In genomic region chr6:139370047-139370706, GRCh38 we compare ENCODE assay signal across 8 cellular contexts.
DNase-seq lines count a peak whose midpoint lies in the region; ATAC-seq lines count a peak whose summit lies in the region.

No MANE protein-coding gene starts in this region.

- H3K27ac Mint-ChIP-seq in central memory CD8-positive, alpha-beta T cell (ENCODE audit: low read depth): peak overlapping the region; percentile 62

- no peaks in the 10 kb centered on the region for H3K9me3 Mint-ChIP-seq in central memory CD8-positive, alpha-beta T cell

- H3K27me3 Mint-ChIP-seq in central memory CD8-positive, alpha-beta T cell: no peaks in the 10 kb centered on the region

- H3K36me3 Mint-ChIP-seq in central memory CD8-positive, alpha-beta T cell (ENCODE audit: insufficient read depth): peaks cover 42% of the 10 kb centered on the region

- ATAC-seq in central memory CD8-positive, alpha-beta T cell (replicated peaks; ENCODE audit: extremely low read depth, poor library complexity, severe bottlenecking): no peak
- no peak for ATAC-seq in GM18907 (IDR thresholded peaks at IDR 0.05; ENCODE audit: unreplicated experiment)
- ATAC-seq in HG03039 (IDR thresholded peaks at IDR 0.05; ENCODE audit: unreplicated experiment): no peak

- H3K4me3 Mint-ChIP-seq in central memory CD8-positive, alpha-beta T cell: peak overlapping the region; percentile 7

- peaks cover 35% of the 10 kb centered on the region for H3K4me1 Mint-ChIP-seq in central memory CD8-positive, alpha-beta T cell

- DNase-seq in NCI-H1694 treated with DMSO at 0.1 percent for 48 hours (lab: John Stamatoyannopoulos, UW) (peak; percentile 23), NCI-H1694 (lab: John Stamatoyannopoulos, UW) (no peak), NCI-H446 treated with DMSO at 0.1 percent for 48 hours (lab: John Stamatoyannopoulos, UW) (peak; percentile 48), midbrain (lab: John Stamatoyannopoulos, UW) (peak; percentile 12), iPS-NIHi7 (ENCODE audit: extremely low spot score) (no peak)
- no peak for DNase-seq in central memory CD8-positive, alpha-beta T cell (ENCODE audit: low spot score in 2 of 2)

Comparison
In these comparisons a context has a peak if more than half of its experiments do, and no peak if none do; other contexts are left out.
1. DNase-seq: peak in NCI-H1694 treated with DMSO at 0.1 percent for 48 hours (single experiment), NCI-H446 treated with DMSO at 0.1 percent for 48 hours (single experiment) and midbrain (single experiment); none in NCI-H1694 (single experiment), central memory CD8-positive, alpha-beta T cell (0 of 2) and iPS-NIHi7 (single experiment).